Comparison of ENCODE assay signal across 8 cellular contexts in the genomic region with DNA sequence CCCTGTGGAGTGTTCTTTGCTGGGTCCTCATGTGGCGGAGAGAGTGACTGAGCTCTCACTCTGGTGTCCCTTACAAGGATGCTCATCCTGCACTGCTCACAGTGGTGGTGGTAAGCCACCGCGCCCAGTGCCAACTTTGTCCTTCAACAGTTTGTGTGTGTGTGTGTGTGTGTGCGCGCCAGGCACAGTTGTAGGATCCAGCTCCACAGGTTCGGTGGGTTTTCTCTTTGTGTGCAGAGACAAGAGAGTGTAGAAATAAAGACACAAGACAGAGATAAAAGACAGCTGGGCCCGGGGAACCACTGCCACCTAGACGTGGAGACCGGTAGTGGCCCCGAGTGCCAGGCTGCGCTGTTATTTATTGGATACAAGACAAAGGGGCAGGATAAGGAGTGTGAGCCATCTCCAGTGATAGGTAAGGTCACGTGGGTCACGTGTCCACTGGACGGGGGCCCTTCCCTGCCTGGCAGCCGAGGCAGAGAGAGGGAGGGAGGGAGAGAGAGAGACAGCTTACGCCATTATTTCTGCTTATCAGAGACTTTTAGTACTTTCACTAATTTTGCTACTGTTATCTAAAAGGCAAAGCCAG. TPM values are rescaled to one million over a fixed set of nuclear protein-coding genes. Genes with fewer than 3 reads are reported as not detected.
DNase-seq lines count a peak whose midpoint lies in the region; ATAC-seq, FAIRE-seq and TF ChIP-seq lines count a peak whose summit lies in the region.
"Not testable (repeated sequence)": the region's sequence is repeated elsewhere in the genome, so short reads cannot be mapped to it uniquely, and the experiment has no call there.

No MANE protein-coding gene starts in this region.

- H3K36me3 ChIP-seq in DND-41 (ENCODE audit: insufficient read depth, low read length); OCI-LY1 (ENCODE audit: insufficient read depth, low read length); bronchial epithelial cell (ENCODE audit: control insufficient read depth, insufficient read depth, low read length): not testable (repeated sequence)

- H4K20me1 ChIP-seq in DND-41 (ENCODE audit: insufficient read depth, low read length); OCI-LY1 (ENCODE audit: insufficient read depth, low read length): not testable (repeated sequence)

- peak overlapping the region; percentile 82 to 92 for H3K27ac Mint-ChIP-seq in stimulated activated naive CD8-positive, alpha-beta T cell treated with anti-CD3 and anti-CD28 coated beads, Interleukin-15, amount 100 ng/mL, for 72 hours

- H3K9me3 Mint-ChIP-seq in stimulated activated naive CD8-positive, alpha-beta T cell treated with anti-CD3 and anti-CD28 coated beads, Interleukin-15, amount 100 ng/mL, for 72 hours, result not testable (repeated sequence)

- peak overlapping the region; percentile 77 to 78 for H3K4me3 Mint-ChIP-seq in stimulated activated naive CD8-positive, alpha-beta T cell treated with anti-CD3 and anti-CD28 coated beads, Interleukin-15, amount 100 ng/mL, for 72 hours

- DNase-seq in DND-41 (peak; percentile 86), LoVo (ENCODE audit: low spot score) (peak; percentile 57), bronchial epithelial cell (ENCODE audit: low read depth) (peak; percentile 58), hippocampal formation (lab: John Stamatoyannopoulos, UW) (peak; percentile 33 to 42), posterior cingulate gyrus (peak in 8 of 10 donors; percentile 43 to 95 (median 60))
- DNase-seq in activated CD4-positive, alpha-beta T cell treated with anti-CD3 and anti-CD28 coated beads, Interleukin-2, amount 50 U/mL, for 24 hours (ENCODE audit: low read depth in 1 of 2, low spot score in 1 of 2), result peak; percentile 55 to 62
- DNase-seq in stimulated activated naive CD8-positive, alpha-beta T cell treated with anti-CD3 and anti-CD28 coated beads, Interleukin-15, amount 100 ng/mL, for 72 hours, result peak; percentile 79 to 85

- peak; percentile 74 for TF ChIP-seq CTCF in DND-41 (IDR thresholded peaks at IDR 0.05; ENCODE audit: borderline replicate concordance, extremely low read depth, low read length, poor library complexity, severe bottlenecking)
- peak; percentile 61 for TF ChIP-seq CTCF in OCI-LY1 (IDR thresholded peaks at IDR 0.05; ENCODE audit: low read length)
- peak; percentile 72 for TF ChIP-seq CTCF in bronchial epithelial cell (IDR thresholded peaks at IDR 0.05; ENCODE audit: insufficient read depth, low read length, severe bottlenecking)

- H3K9me2 ChIP-seq in OCI-LY1 (ENCODE audit: low read depth, low read length), result not testable (repeated sequence)

- not testable (repeated sequence) for H3K27me3 ChIP-seq in DND-41 (ENCODE audit: insufficient read depth, low read length, poor library complexity); OCI-LY1 (ENCODE audit: insufficient read depth, low read length); bronchial epithelial cell (ENCODE audit: control insufficient read depth, insufficient read depth, low read length)

- intact Hi-C loops in posterior cingulate gyrus (cut with DNase I), result not testable (repeated sequence)

- H3K4me1 Mint-ChIP-seq in stimulated activated naive CD8-positive, alpha-beta T cell treated with anti-CD3 and anti-CD28 coated beads, Interleukin-15, amount 100 ng/mL, for 72 hours, result peaks cover 16% of the 10 kb centered on the region

- not testable (repeated sequence) for H3K79me2 ChIP-seq in DND-41 (ENCODE audit: insufficient read depth, low read length); OCI-LY1 (ENCODE audit: insufficient read depth, low read length)

- H2AFZ ChIP-seq in DND-41 (ENCODE audit: low read depth, low read length), result peak overlapping the region; percentile 95
- H2AFZ ChIP-seq in OCI-LY1 (ENCODE audit: low read length), result not testable (repeated sequence)

- H3K4me2 ChIP-seq in DND-41 (ENCODE audit: insufficient read depth, low read length) (peak overlapping the region; percentile 59), OCI-LY1 (ENCODE audit: low read length) (peak overlapping the region; percentile 55)

- H3K9me3 ChIP-seq in DND-41 (ENCODE audit: insufficient read depth, low read length, severe bottlenecking); OCI-LY1 (ENCODE audit: low read length): not testable (repeated sequence)

- H3K9ac ChIP-seq in DND-41 (ENCODE audit: low read depth, low read length), result peak overlapping the region; percentile 20; the same call in 1 of the 2 replicates
- H3K9ac ChIP-seq in OCI-LY1 (ENCODE audit: low read length), result peak overlapping the region; percentile 39; the same call in 1 of the 2 replicates

- H3K4me1 ChIP-seq in DND-41 (ENCODE audit: insufficient read depth, low read length), result peaks cover 19% of the 10 kb centered on the region
- H3K4me1 ChIP-seq in OCI-LY1 (ENCODE audit: insufficient read depth, low read length, severe bottlenecking), result not testable (repeated sequence)

- H3K4me3 ChIP-seq in DND-41 (ENCODE audit: low read depth in 1 of 2, low read length in 2 of 2) (peak overlapping the region in 1 of 2 experiments; percentile 45; a peak in 2 of 4 replicates), OCI-LY1 (ENCODE audit: low read depth, low read length, poor library complexity, severe bottlenecking) (peak overlapping the region; percentile 41)
- not testable (repeated sequence) for H3K4me3 ChIP-seq in bronchial epithelial cell (ENCODE audit: low read depth, low read length)

- H3F3A ChIP-seq in OCI-LY1 (ENCODE audit: insufficient read depth, low read length), result not testable (repeated sequence)

- peak; percentile 78 for ATAC-seq in DND-41 (ENCODE audit: insufficient read depth, low read depth)
- ATAC-seq in stimulated activated naive CD8-positive, alpha-beta T cell treated with anti-CD3 and anti-CD28 coated beads, Interleukin-15, amount 100 ng/mL, for 72 hours, result peak; percentile 86

- not testable (repeated sequence) for H3K27me3 Mint-ChIP-seq in stimulated activated naive CD8-positive, alpha-beta T cell treated with anti-CD3 and anti-CD28 coated beads, Interleukin-15, amount 100 ng/mL, for 72 hours

- peak overlapping the region; percentile 59 for H3K27ac ChIP-seq in DND-41 (ENCODE audit: low read length)
- peak overlapping the region; percentile 60 for H3K27ac ChIP-seq in OCI-LY1 (ENCODE audit: low read depth, low read length, poor library complexity, severe bottlenecking)

- not testable (repeated sequence) for FAIRE-seq in bronchial epithelial cell (lab: Jason Lieb, UNC)

RNA-seq across cellular contexts. Expression of gene ATAD3A, which starts 7.1 kb away (rescaled TPM):
- total RNA-seq in bronchial epithelial cell, result 20.9 and 28.7 TPM in 2 replicates

RNA-seq across cellular contexts. Expression of gene ATAD3B, which starts 33.3 kb away (rescaled TPM):
- total RNA-seq in bronchial epithelial cell, result 19.2 and 24.7 TPM in 2 replicates

RNA-seq across cellular contexts. Expression of gene TMEM240, which starts 35.6 kb away (rescaled TPM):
- total RNA-seq in bronchial epithelial cell, result 0.53 and 0.64 TPM in 2 replicates

RNA-seq across cellular contexts. Expression of gene ATAD3C, which starts 55.4 kb away (rescaled TPM):
- total RNA-seq in bronchial epithelial cell, result 0.26 and 0.77 TPM in 2 replicates
